Comparison of ENCODE assay signal across 9 cellular contexts in the genomic region with DNA sequence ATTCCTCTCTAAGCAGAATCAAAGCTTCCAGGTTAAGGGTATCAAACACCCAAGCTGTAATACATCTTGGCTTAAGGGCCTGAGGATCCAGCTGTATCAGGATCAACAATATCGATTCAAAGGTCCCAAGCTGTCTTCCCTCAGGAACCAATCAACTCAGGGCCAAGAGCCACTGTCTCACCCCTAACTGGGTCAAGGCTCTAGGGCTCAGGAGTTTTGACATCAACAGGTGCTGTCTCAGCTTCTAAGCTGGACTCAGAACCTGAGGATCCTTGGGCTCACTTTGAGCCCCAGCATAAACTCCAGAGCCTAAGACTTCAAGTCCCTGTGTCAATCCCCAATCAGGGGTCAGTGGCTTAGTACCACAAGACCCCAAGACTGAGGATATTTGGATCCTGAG. TPM values are rescaled to one million over a fixed set of nuclear protein-coding genes. Genes with fewer than 3 reads are reported as not detected.
A peak's percentile ranks its signal among the peaks of the same experiment; 100 is the strongest.
DNase-seq lines count a peak whose midpoint lies in the region; ATAC-seq and TF ChIP-seq lines count a peak whose summit lies in the region.
"Had no signal": no experiment of that assay in that cellular context is flagged by ENCODE, and none has a peak within 500 bp of the region (broad histone marks: within the 10 kb centered on the region; RNA-seq: fewer than 3 reads in every experiment).

No MANE protein-coding gene starts in this region.

- H3K4me3 ChIP-seq in ACC112 (ENCODE audit: low read depth, low read length) (peak overlapping the region; percentile 92), brain microvascular endothelial cell (ENCODE audit: low read depth, low read length) (peak overlapping the region; percentile 89), mucosa of stomach (ENCODE audit: low read length) (no peak overlapping the region)

- no peak for TF ChIP-seq CTCF in brain microvascular endothelial cell (IDR thresholded peaks at IDR 0.05; ENCODE audit: low read depth, low read length, missing control alignments)

- H2AFZ ChIP-seq in ACC112 (ENCODE audit: low read length, unreplicated experiment), result peak overlapping the region; percentile 32

- no peaks in the 10 kb centered on the region for H3K79me2 ChIP-seq in ACC112 (ENCODE audit: control insufficient read depth, insufficient read depth, low read length, unreplicated experiment)

- in situ Hi-C loops in brain microvascular endothelial cell (cut with HindIII; ENCODE audit: low pct_ligation_motif_present, low sequenced_read_pairs), result no loop called here

- H3K9me3 ChIP-seq in mucosa of stomach (ENCODE audit: control insufficient read depth, low read length), result no peaks in the 10 kb centered on the region

- H3K27ac ChIP-seq in ACC112 (ENCODE audit: low read depth, low read length), result no peak overlapping the region
- no peak overlapping the region for H3K27ac ChIP-seq in brain microvascular endothelial cell

- peak overlapping the region; percentile 71 for H3K9ac ChIP-seq in mucosa of stomach (ENCODE audit: low read length)

- H3K27me3 ChIP-seq in ACC112 (ENCODE audit: insufficient read depth, low read length) (no peaks in the 10 kb centered on the region), brain microvascular endothelial cell (replicated peaks) (no peaks in the 10 kb centered on the region), mucosa of stomach (ENCODE audit: control insufficient read depth, insufficient read depth, low read length) (no peaks in the 10 kb centered on the region)

- DNase-seq in brain microvascular endothelial cell (no peak), mesenteric fat pad (ENCODE audit: low spot score) (no peak), hippocampal formation (lab: John Stamatoyannopoulos, UW) (no peak), DMS114 treated with DMSO at 0.1 percent for 48 hours (lab: John Stamatoyannopoulos, UW; ENCODE audit: unreplicated experiment) (no peak)
- DNase-seq: posterior cingulate gyrus had no signal

- H3K36me3 ChIP-seq in ACC112 (ENCODE audit: insufficient read depth, low read length), result no peaks in the 10 kb centered on the region
- peaks cover 17% of the 10 kb centered on the region for H3K36me3 ChIP-seq in brain microvascular endothelial cell (replicated peaks)
- no peaks in the 10 kb centered on the region for H3K36me3 ChIP-seq in mucosa of stomach (ENCODE audit: control insufficient read depth, insufficient read depth, low read length)

- H3K4me1 ChIP-seq in ACC112 (ENCODE audit: control insufficient read depth, insufficient read depth, low read length, unreplicated experiment) (peaks cover 8% of the 10 kb centered on the region), mucosa of stomach (ENCODE audit: control insufficient read depth, insufficient read depth, low read length) (peaks cover 15% of the 10 kb centered on the region)

- peak; percentile 4 for ATAC-seq in HG02642 (IDR thresholded peaks at IDR 0.05; ENCODE audit: poor library complexity, unreplicated experiment)
- ATAC-seq in HG02623 (IDR thresholded peaks at IDR 0.05; ENCODE audit: unreplicated experiment), result no peak

RNA-seq across cellular contexts. Expression of gene FBXW9, which starts 0.9 kb away (rescaled TPM):
- 4.4 TPM for total RNA-seq in mesenteric fat pad

RNA-seq across cellular contexts. Expression of gene GNG14, which starts 7.7 kb away (rescaled TPM):
- total RNA-seq in mesenteric fat pad, result not detected

RNA-seq across cellular contexts. Expression of gene DHPS, which starts 13.8 kb away (rescaled TPM):
- 46.3 TPM for total RNA-seq in mesenteric fat pad

RNA-seq across cellular contexts. Expression of gene TNPO2, which starts 28.2 kb away (rescaled TPM):
- 79.4 TPM for total RNA-seq in mesenteric fat pad

RNA-seq across cellular contexts. Expression of gene WDR83, which starts 28.9 kb away (rescaled TPM):
- 7.2 TPM for total RNA-seq in mesenteric fat pad
